ENCODE assay signal across 8 cellular contexts in the genomic region with DNA sequence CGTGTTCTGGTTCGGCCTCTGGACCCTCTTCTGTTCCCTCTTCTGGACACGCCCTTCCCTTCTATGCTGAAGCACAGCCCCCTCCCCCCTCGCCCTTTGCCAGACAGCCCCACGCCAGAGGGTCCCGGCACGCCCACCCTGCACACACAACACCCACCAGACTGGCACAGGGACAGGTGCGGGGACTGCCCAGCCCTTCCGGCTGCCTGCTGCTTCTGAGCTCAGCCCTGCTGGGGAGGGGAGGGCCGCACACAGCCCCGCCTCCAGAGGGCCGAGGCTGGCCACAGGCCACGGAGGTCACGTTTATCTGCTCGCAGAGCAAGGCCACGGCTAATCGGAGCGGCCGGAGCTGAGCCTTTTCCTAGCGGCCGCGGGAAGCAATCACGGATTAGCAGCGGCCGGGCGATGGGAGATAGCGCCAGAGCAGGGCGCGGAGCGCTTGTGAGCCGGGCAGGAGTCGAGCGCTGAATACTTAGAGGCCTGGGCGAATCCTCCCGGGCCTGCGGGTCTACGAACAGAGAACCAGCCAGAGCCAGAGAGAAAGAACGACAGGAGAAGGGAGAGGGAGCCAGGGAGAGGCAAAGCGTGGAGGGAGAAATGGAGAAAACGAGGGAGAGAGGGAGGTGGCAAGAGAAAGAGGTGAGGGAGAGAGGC. TPM values are rescaled to one million over a fixed set of nuclear protein-coding genes. Genes with fewer than 3 reads are reported as not detected.
DNase-seq lines count a peak whose midpoint lies in the region; ATAC-seq, FAIRE-seq and TF ChIP-seq lines count a peak whose summit lies in the region.

No MANE protein-coding gene starts in this region.

- no CpG with 5 or more reads among the region's 40 CpGs for WGBS in mesendoderm (ENCODE audit: extremely low coverage, insufficient coverage, low lambda C conversion rate)
- 12% methylated on average over 40 of the region's 40 CpGs for WGBS in thymus

- CTCF ChIA-PET in endothelial cell of umbilical vein (lab: Charles Lee), result interaction anchor here (0.8 to 1.5 kb wide), 14 partner anchors 8 to 144 kb away, joined by 3 to 10 read pairs (median 3); a partner anchor contains a TSS

- dilution Hi-C loops in endothelial cell of umbilical vein (cut with MboI; ENCODE audit: extremely low pct_ligation_motif_present, low sequenced_read_pairs), result no loop called here

- FAIRE-seq in endothelial cell of umbilical vein (lab: Jason Lieb, UNC), result peak; percentile 71

- H3K4me1 ChIP-seq in endothelial cell of umbilical vein (ENCODE audit: control insufficient read depth, extremely low read depth, insufficient read depth, low read length) (peaks cover 19% of the 10 kb centered on the region), mesendoderm (ENCODE audit: control insufficient read depth, low read depth, low read length) (no peaks in the 10 kb centered on the region), thymus (ENCODE audit: control insufficient read depth, insufficient read depth, low read length) (no peaks in the 10 kb centered on the region)

- H3K79me2 ChIP-seq in endothelial cell of umbilical vein (ENCODE audit: control insufficient read depth, insufficient read depth, low read length) (no peaks in the 10 kb centered on the region), mesendoderm (ENCODE audit: control insufficient read depth, insufficient read depth, low read length) (no peaks in the 10 kb centered on the region)

- no peak overlapping the region for H3K4ac ChIP-seq in mesendoderm (ENCODE audit: low read depth, low read length)

- no peak overlapping the region for H4K5ac ChIP-seq in mesendoderm (ENCODE audit: low read length)

- peak overlapping the region; percentile 11 for H2AFZ ChIP-seq in endothelial cell of umbilical vein (ENCODE audit: low read depth, low read length)

- H2AK5ac ChIP-seq in mesendoderm (ENCODE audit: low read length), result no peak overlapping the region

- TF ChIP-seq POLR2A in endothelial cell of umbilical vein (IDR thresholded peaks at IDR 0.05; ENCODE audit: low read depth, low read length), result no peak

- no peaks in the 10 kb centered on the region for H3K9me1 ChIP-seq in endothelial cell of umbilical vein (replicated peaks; ENCODE audit: control insufficient read depth, extremely low read depth, insufficient read depth, low read length)

- H3K27ac ChIP-seq in endothelial cell of umbilical vein (ENCODE audit: insufficient read depth, low read depth, low read length), result no peak overlapping the region
- H3K27ac ChIP-seq in mesendoderm (ENCODE audit: low read depth, low read length), result no peak overlapping the region
- peak overlapping the region; percentile 15 for H3K27ac ChIP-seq in thymus (ENCODE audit: low read depth)

- H3K23ac ChIP-seq in mesendoderm (ENCODE audit: low read length), result no peak overlapping the region

- no peaks in the 10 kb centered on the region for H3K79me1 ChIP-seq in mesendoderm (ENCODE audit: low read length)

- POLR2A ChIA-PET in endothelial cell of umbilical vein (lab: Charles Lee), result interaction anchor here (0.6 kb wide), 1 partner anchor 177 kb away, joined by 7 read pairs; no protein-coding TSS in a partner anchor

- intact Hi-C loops in endothelial cell of umbilical vein (cut with micrococcal nuclease), result no loop called here

- H4K8ac ChIP-seq in mesendoderm (ENCODE audit: low read depth, low read length), result no peak overlapping the region

- no peaks in the 10 kb centered on the region for H3K9me3 ChIP-seq in endothelial cell of umbilical vein (replicated peaks; ENCODE audit: control insufficient read depth, insufficient read depth, low read length)
- H3K9me3 ChIP-seq in thymus (ENCODE audit: control insufficient read depth), result peaks cover 5% of the 10 kb centered on the region

- H3K9ac ChIP-seq in endothelial cell of umbilical vein (replicated peaks; ENCODE audit: extremely low read depth, insufficient read depth, low read length), result no peak overlapping the region
- H3K9ac ChIP-seq in mesendoderm (ENCODE audit: low read length), result peak overlapping the region; percentile 42

- peak overlapping the region; percentile 34 for H3K56ac ChIP-seq in mesendoderm (ENCODE audit: low read length)

- ATAC-seq in GM21786 (IDR thresholded peaks at IDR 0.05; ENCODE audit: unreplicated experiment), result no peak
- no peak for ATAC-seq in GM21717 (IDR thresholded peaks at IDR 0.05; ENCODE audit: unreplicated experiment)

- no peak overlapping the region for H2BK5ac ChIP-seq in mesendoderm (ENCODE audit: low read length)

- peak in 1 of 2 donors; percentile 57 for TF ChIP-seq CTCF in endothelial cell of umbilical vein (IDR thresholded peaks at IDR 0.05; ENCODE audit: extremely low read depth in 1 of 2, insufficient read depth in 1 of 2, low read depth in 1 of 2, low read length in 2 of 2)

- H2BK15ac ChIP-seq in mesendoderm (replicated peaks; ENCODE audit: low read depth), result no peak overlapping the region

- H3K36me3 ChIP-seq in endothelial cell of umbilical vein (ENCODE audit: control insufficient read depth in 2 of 2, extremely low read depth in 1 of 2, insufficient read depth in 2 of 2, low read length in 2 of 2), result no peaks in the 10 kb centered on the region
- H3K36me3 ChIP-seq in mesendoderm (ENCODE audit: control insufficient read depth, insufficient read depth, low read length), result no peaks in the 10 kb centered on the region
- no peaks in the 10 kb centered on the region for H3K36me3 ChIP-seq in thymus (ENCODE audit: control insufficient read depth, insufficient read depth)

- H3K27me3 ChIP-seq in endothelial cell of umbilical vein (ENCODE audit: control insufficient read depth in 2 of 2, insufficient read depth in 2 of 2, low read length in 2 of 2) (no peaks in the 10 kb centered on the region), mesendoderm (ENCODE audit: insufficient read depth, low read length, poor library complexity) (peaks cover 15% of the 10 kb centered on the region), thymus (ENCODE audit: control insufficient read depth, insufficient read depth) (peaks cover 28% of the 10 kb centered on the region)

- H3K4me3 ChIP-seq in endothelial cell of umbilical vein (replicated peaks in 1 of 3; ENCODE audit: insufficient read depth in 1 of 3, low read depth in 1 of 3, low read length in 3 of 3), result peak overlapping the region in 1 of 3 experiments; percentile 8
- H3K4me3 ChIP-seq in mesendoderm (ENCODE audit: low read length), result no peak overlapping the region
- no peak overlapping the region for H3K4me3 ChIP-seq in thymus (ENCODE audit: low read length)

- no peak overlapping the region for H2BK120ac ChIP-seq in mesendoderm (ENCODE audit: low read depth, low read length)

- no peak overlapping the region for H3K4me2 ChIP-seq in endothelial cell of umbilical vein (ENCODE audit: insufficient read depth, low read length)
- peak overlapping the region; percentile 54 for H3K4me2 ChIP-seq in mesendoderm (ENCODE audit: low read length)

- H4K20me1 ChIP-seq in endothelial cell of umbilical vein (replicated peaks; ENCODE audit: control insufficient read depth, extremely low read depth, insufficient read depth, low read length), result no peaks in the 10 kb centered on the region

- no peak overlapping the region for H3K18ac ChIP-seq in mesendoderm (ENCODE audit: low read length)

- BruUV-seq in endothelial cell of umbilical vein (replicated peaks; lab: Mats Ljungman, UMichigan), result no TSS peak

- DNase-seq in COLO668 (lab: John Stamatoyannopoulos, UW; ENCODE audit: unreplicated experiment), result peak; percentile 52
- peak; percentile 97 for DNase-seq in OCI-M1 (lab: John Stamatoyannopoulos, UW)
- DNase-seq in endothelial cell of umbilical vein (ENCODE audit: low read depth, low spot score), result peak; percentile 45
- DNase-seq in mesendoderm, result peak; percentile 83
- no peak for DNase-seq in NCI-H2171 treated with DMSO at 0.1 percent for 48 hours (lab: John Stamatoyannopoulos, UW)

TF ChIP-seq in endothelial cell of umbilical vein, 7 proteins besides CTCF, POLR2A, EP300 and RAD21:
- no peak for TF ChIP-seq FOS (IDR thresholded peaks at IDR 0.05; ENCODE audit: borderline replicate concordance, insufficient read depth, low read length)
- peak; percentile 29 for TF ChIP-seq GATA2 (IDR thresholded peaks at IDR 0.05; ENCODE audit: insufficient read depth, insufficient read length, low read depth, low read length)
- TF ChIP-seq EZH2 (IDR thresholded peaks at IDR 0.05; ENCODE audit: borderline replicate concordance, low read depth, low read length, severe bottlenecking), result peak; percentile 50
TF ChIP-seq in endothelial cell of umbilical vein: peak in this region for 2.

RNA-seq across cellular contexts. Expression of a gene that starts 21.5 kb away (rescaled TPM):
- total RNA-seq in endothelial cell of umbilical vein, result 80.0 and 81.9 TPM in 2 replicates
- polyA plus RNA-seq in endothelial cell of umbilical vein (256 and 316 TPM in 2 replicates), thymus (83.8 TPM)
- polyA plus RNA-seq in endothelial cell of umbilical vein (2011; cell fraction: cytosol; rRNA removed), result 161 and 174 TPM in 2 replicates
- polyA plus RNA-seq in endothelial cell of umbilical vein (2011; cell fraction: nucleus; rRNA removed), result 244 and 248 TPM in 2 replicates
- 122 and 134 TPM in 2 replicates for polyA plus RNA-seq in endothelial cell of umbilical vein (2012)
- 77.2 and 88.3 TPM in 2 replicates for polyA minus RNA-seq in endothelial cell of umbilical vein
- 68.1 TPM for polyA minus RNA-seq in endothelial cell of umbilical vein (2011; cell fraction: cytosol; rRNA and poly(A)+ RNA removed)
- 33.3 and 44.5 TPM in 2 replicates for polyA minus RNA-seq in endothelial cell of umbilical vein (2011; cell fraction: nucleus; rRNA and poly(A)+ RNA removed)
- 82.6 TPM for polyA plus RNA-seq in mesendoderm (2013, experiment 1 of 2)
- 80.4 TPM for polyA plus RNA-seq in mesendoderm (2013, experiment 2 of 2)

RNA-seq across cellular contexts. Expression of a gene that starts 28.0 kb away (rescaled TPM):
- not detected in 2 replicates for total RNA-seq in endothelial cell of umbilical vein
- polyA plus RNA-seq in endothelial cell of umbilical vein, result not detected in 2 replicates
- polyA plus RNA-seq in endothelial cell of umbilical vein (2011; cell fraction: cytosol; rRNA removed), result not detected in 2 replicates
- polyA plus RNA-seq in endothelial cell of umbilical vein (2011; cell fraction: nucleus; rRNA removed), result not detected in 2 replicates
- polyA plus RNA-seq in endothelial cell of umbilical vein (2012), result 0.16 and 0.19 TPM in 2 replicates
- polyA minus RNA-seq in endothelial cell of umbilical vein, result not detected in 2 replicates
- polyA minus RNA-seq in endothelial cell of umbilical vein (2011; cell fraction: cytosol; rRNA and poly(A)+ RNA removed), result 0.31 TPM
- polyA minus RNA-seq in endothelial cell of umbilical vein (2011; cell fraction: nucleus; rRNA and poly(A)+ RNA removed), result not detected in 2 replicates
- 0.03 TPM for polyA plus RNA-seq in mesendoderm (2013, experiment 1 of 2)
- polyA plus RNA-seq in mesendoderm (2013, experiment 2 of 2), result 0.03 TPM
- polyA plus RNA-seq in thymus, result 0.07 TPM

RNA-seq across cellular contexts. Expression of a gene that starts 33.3 kb away (rescaled TPM):
- total RNA-seq in endothelial cell of umbilical vein, result 307 and 339 TPM in 2 replicates
- polyA plus RNA-seq in endothelial cell of umbilical vein (930 and 1,340 TPM in 2 replicates), thymus (411 TPM)
- 519 and 619 TPM in 2 replicates for polyA plus RNA-seq in endothelial cell of umbilical vein (2011; cell fraction: cytosol; rRNA removed)
- polyA plus RNA-seq in endothelial cell of umbilical vein (2011; cell fraction: nucleus; rRNA removed), result 138 and 192 TPM in 2 replicates
- 412 and 424 TPM in 2 replicates for polyA plus RNA-seq in endothelial cell of umbilical vein (2012)
- polyA minus RNA-seq in endothelial cell of umbilical vein, result 163 and 178 TPM in 2 replicates
- polyA minus RNA-seq in endothelial cell of umbilical vein (2011; cell fraction: cytosol; rRNA and poly(A)+ RNA removed), result 386 TPM
- 34.2 and 36.7 TPM in 2 replicates for polyA minus RNA-seq in endothelial cell of umbilical vein (2011; cell fraction: nucleus; rRNA and poly(A)+ RNA removed)
- polyA plus RNA-seq in mesendoderm (2013, experiment 1 of 2), result 485 TPM
- 460 TPM for polyA plus RNA-seq in mesendoderm (2013, experiment 2 of 2)
